ENCODE assay signal across 1 cellular context in genomic region chr16:68374961-68375660, GRCh38.
TF ChIP-seq lines count a peak whose summit lies in the region.

No MANE protein-coding gene starts in this region.

TF ChIP-seq in HEK293, 187 proteins besides CTCF, POLR2A, EP300 and RAD21 (continued from another document):
- no peak for TF ChIP-seq PRDM10 (tag by site-specific recombination; IDR thresholded peaks at IDR 0.05)
